ENCODE assay signal across 15 cellular contexts in the genomic region with DNA sequence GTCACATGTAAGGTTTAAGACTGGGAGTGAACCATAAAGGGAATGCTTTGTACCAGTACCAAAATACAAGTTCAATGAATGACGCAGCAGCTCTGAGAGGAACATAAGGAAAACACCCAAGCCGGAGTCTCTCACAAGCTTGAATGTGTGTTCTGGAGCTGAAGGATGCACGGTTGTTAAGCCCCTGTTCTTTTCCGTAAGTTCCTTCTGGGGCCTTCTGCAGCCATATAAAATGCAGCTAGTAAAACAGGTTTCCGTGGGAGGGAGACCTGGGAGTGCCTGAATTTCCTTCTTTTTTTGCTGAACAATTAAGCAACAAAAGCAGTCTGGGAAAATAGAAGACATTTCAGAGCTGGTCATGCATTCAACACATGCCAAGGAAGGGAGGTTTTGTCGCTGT.
DNase-seq lines count a peak whose midpoint lies in the region; ATAC-seq, FAIRE-seq and TF ChIP-seq lines count a peak whose summit lies in the region.
"Had no signal": no experiment of that assay in that cellular context is flagged by ENCODE, and none has a peak within 500 bp of the region (broad histone marks: within the 10 kb centered on the region; RNA-seq: fewer than 3 reads in every experiment).

No MANE protein-coding gene starts in this region.

- CTCF ChIA-PET in A673 (lab: Charles Lee), result no interaction called here

- peak; percentile 36 to 67 for ATAC-seq in right cardiac atrium
- ATAC-seq in GM18870 (IDR thresholded peaks at IDR 0.05; ENCODE audit: unreplicated experiment), result no peak
- no peak for ATAC-seq in aorta (ENCODE audit: low FRiP score)
- ATAC-seq in GM18519 (IDR thresholded peaks at IDR 0.05; ENCODE audit: low FRiP score, unreplicated experiment), result no peak
- ATAC-seq: pancreas had no signal

- FAIRE-seq in colon (lab: Jason Lieb, UNC), result peak; percentile 53
- FAIRE-seq: pancreas had no signal

- no peaks in the 10 kb centered on the region for H3K79me2 ChIP-seq in trophoblast cell (ENCODE audit: control insufficient read depth, insufficient read depth, low read length, poor library complexity)

- H3K4me1 ChIP-seq in A673 (ENCODE audit: insufficient read depth, low read length, poor library complexity, severe bottlenecking), result no peaks in the 10 kb centered on the region
- no peaks in the 10 kb centered on the region for H3K4me1 ChIP-seq in right cardiac atrium (ENCODE audit: control insufficient read depth, insufficient read depth, low read length)
- peaks cover 0 to 3% of the 10 kb centered on the region in 2 experiments for H3K4me1 ChIP-seq in trophoblast cell (ENCODE audit: control insufficient read depth in 1 of 2, insufficient read depth in 2 of 2, low read length in 2 of 2)
- peaks cover 0 to 6% of the 10 kb centered on the region in 2 donors for H3K4me1 ChIP-seq in aorta (ENCODE audit: control insufficient read depth in 1 of 2, insufficient read depth in 2 of 2, low read length in 2 of 2)

- no peaks in the 10 kb centered on the region for H3K79me1 ChIP-seq in trophoblast cell (ENCODE audit: low read length)

- no peak overlapping the region for H2AFZ ChIP-seq in trophoblast cell (ENCODE audit: insufficient read depth, low read length, poor library complexity)

- DNase-seq in A673 (ENCODE audit: low spot score) (peak; percentile 22), right cardiac atrium (no peak), trophoblast cell (peak in 1 of 2 donors; percentile 19), NCI-H146 treated with DMSO at 0.1 percent for 48 hours (lab: John Stamatoyannopoulos, UW; ENCODE audit: unreplicated experiment) (no peak), aorta (no peak)
- DNase-seq: ACHN; CD4-positive, alpha-beta memory T cell; NCI-H1105 treated with DMSO at 0.1 percent for 48 hours; pancreas; stimulated activated naive CD4-positive, alpha-beta T cell treated with Interleukin-2 at 50 U/mL for 16 hours; T-helper 2 cell had no signal

- H3K14ac ChIP-seq in trophoblast cell (ENCODE audit: low read length), result no peak overlapping the region

- no peak overlapping the region for H2BK5ac ChIP-seq in trophoblast cell (ENCODE audit: low read depth, low read length, poor library complexity)

- H3K4me3 ChIP-seq in A673 (ENCODE audit: low read depth, low read length, poor library complexity, severe bottlenecking), result no peak overlapping the region
- H3K4me3 ChIP-seq in right cardiac atrium (ENCODE audit: low read length), result no peak overlapping the region
- H3K4me3 ChIP-seq in trophoblast cell (ENCODE audit: low read depth, low read length), result no peak overlapping the region
- H3K4me3 ChIP-seq in aorta (ENCODE audit: low read length in 2 of 2), result no peak overlapping the region
- H3K4me3 ChIP-seq: pancreas had no signal

- BruUV-seq in A673 (replicated peaks; lab: Mats Ljungman, UMichigan), result no TSS peak

- TF ChIP-seq CTCF in A673 (conservative IDR thresholded peaks at IDR 0.05; ENCODE audit: low read depth, low read length), result no peak

- H3K27me3 ChIP-seq in A673 (replicated peaks; ENCODE audit: insufficient read depth, low read depth, low read length, poor library complexity), result no peaks in the 10 kb centered on the region
- H3K27me3 ChIP-seq in right cardiac atrium (ENCODE audit: control insufficient read depth, insufficient read depth), result no peaks in the 10 kb centered on the region
- H3K27me3 ChIP-seq in trophoblast cell (ENCODE audit: insufficient read depth, low read length), result no peaks in the 10 kb centered on the region
- H3K27me3 ChIP-seq in aorta (ENCODE audit: control insufficient read depth in 1 of 2, insufficient read depth in 2 of 2, low read length in 1 of 2), result no peaks in the 10 kb centered on the region
- H3K27me3 ChIP-seq: pancreas had no signal

- 69% methylated on average over 6 of the region's 6 CpGs for WGBS in right cardiac atrium
- no CpG with 5 or more reads among the region's 6 CpGs for WGBS in trophoblast cell (ENCODE audit: extremely low coverage, insufficient coverage, insufficient read length)
- 12 to 35% methylated on average over 6 of the region's 6 CpGs for WGBS in aorta, 2 donors

- no peak overlapping the region for H4K91ac ChIP-seq in trophoblast cell (ENCODE audit: low read depth, low read length)

- no peak overlapping the region for H4K8ac ChIP-seq in trophoblast cell (ENCODE audit: low read depth, low read length)

- H3K4ac ChIP-seq in trophoblast cell (ENCODE audit: low read depth, low read length), result no peak overlapping the region

- H3K9ac ChIP-seq in trophoblast cell (ENCODE audit: low read length), result no peak overlapping the region
- H3K9ac ChIP-seq: KMS-11 had no signal

- no peak overlapping the region for H3K23ac ChIP-seq in trophoblast cell (ENCODE audit: low read length)

- intact Hi-C loops in A673 (cut with micrococcal nuclease; ENCODE audit: unreplicated experiment), result no loop called here
- intact Hi-C loops in right cardiac atrium (cut with DNase I), result no loop called here
- intact Hi-C loops in aorta (cut with DNase I), result no loop called here

- peak overlapping the region; percentile 3 for H3K4me2 ChIP-seq in trophoblast cell (ENCODE audit: low read length)
- H3K4me2 ChIP-seq: KMS-11 had no signal

- no peaks in the 10 kb centered on the region for H3K9me3 ChIP-seq in A673 (ENCODE audit: low read depth, low read length, poor library complexity, severe bottlenecking)
- no peaks in the 10 kb centered on the region for H3K9me3 ChIP-seq in right cardiac atrium (ENCODE audit: control insufficient read depth, low read length)
- H3K9me3 ChIP-seq in trophoblast cell (ENCODE audit: insufficient read depth, low read depth, low read length), result no peaks in the 10 kb centered on the region
- H3K9me3 ChIP-seq in aorta (ENCODE audit: control insufficient read depth, low read length), result no peaks in the 10 kb centered on the region
- H3K9me3 ChIP-seq: pancreas had no signal

- H4K12ac ChIP-seq in trophoblast cell (ENCODE audit: low read depth, low read length), result no peak overlapping the region

- H2BK120ac ChIP-seq in trophoblast cell (ENCODE audit: insufficient read depth, low read length, poor library complexity), result no peak overlapping the region

- H3K36me3 ChIP-seq in A673 (ENCODE audit: insufficient read depth, low read length, poor library complexity, severe bottlenecking) (no peaks in the 10 kb centered on the region), trophoblast cell (ENCODE audit: control insufficient read depth in 1 of 2, insufficient read depth in 2 of 2, low read length in 2 of 2) (no peaks in the 10 kb centered on the region), aorta (ENCODE audit: control insufficient read depth in 1 of 2, insufficient read depth in 2 of 2, low read length in 1 of 2) (no peaks in the 10 kb centered on the region)
- H3K36me3 ChIP-seq: pancreas had no signal

- no peak overlapping the region for H2AK5ac ChIP-seq in trophoblast cell (ENCODE audit: low read length)

- no peak overlapping the region for H2BK12ac ChIP-seq in trophoblast cell (ENCODE audit: low read length)

- H3K27ac ChIP-seq in A673 (ENCODE audit: low read depth, low read length, poor library complexity, severe bottlenecking), result no peak overlapping the region
- H3K27ac ChIP-seq in right cardiac atrium (ENCODE audit: low read length), result no peak overlapping the region
- H3K27ac ChIP-seq in trophoblast cell (ENCODE audit: low read depth, low read length), result no peak overlapping the region
- no peak overlapping the region for H3K27ac ChIP-seq in aorta (ENCODE audit: low read depth in 1 of 2, low read length in 2 of 2)
- H3K27ac ChIP-seq: KMS-11, pancreas had no signal

- H3K18ac ChIP-seq in trophoblast cell (ENCODE audit: low read length), result no peak overlapping the region

- POLR2A ChIA-PET in A673 (lab: Charles Lee; ENCODE audit: low non-redundant PET), result no interaction called here

Comparison
In these comparisons a context has a peak if more than half of its experiments do, and no peak if none do; other contexts are left out.
1. ATAC-seq: peak in right cardiac atrium (2 of 2); none in GM18870 (single experiment), aorta (single experiment) and GM18519 (single experiment).